Comparison of ENCODE assay signal across 9 cellular contexts in the genomic region with DNA sequence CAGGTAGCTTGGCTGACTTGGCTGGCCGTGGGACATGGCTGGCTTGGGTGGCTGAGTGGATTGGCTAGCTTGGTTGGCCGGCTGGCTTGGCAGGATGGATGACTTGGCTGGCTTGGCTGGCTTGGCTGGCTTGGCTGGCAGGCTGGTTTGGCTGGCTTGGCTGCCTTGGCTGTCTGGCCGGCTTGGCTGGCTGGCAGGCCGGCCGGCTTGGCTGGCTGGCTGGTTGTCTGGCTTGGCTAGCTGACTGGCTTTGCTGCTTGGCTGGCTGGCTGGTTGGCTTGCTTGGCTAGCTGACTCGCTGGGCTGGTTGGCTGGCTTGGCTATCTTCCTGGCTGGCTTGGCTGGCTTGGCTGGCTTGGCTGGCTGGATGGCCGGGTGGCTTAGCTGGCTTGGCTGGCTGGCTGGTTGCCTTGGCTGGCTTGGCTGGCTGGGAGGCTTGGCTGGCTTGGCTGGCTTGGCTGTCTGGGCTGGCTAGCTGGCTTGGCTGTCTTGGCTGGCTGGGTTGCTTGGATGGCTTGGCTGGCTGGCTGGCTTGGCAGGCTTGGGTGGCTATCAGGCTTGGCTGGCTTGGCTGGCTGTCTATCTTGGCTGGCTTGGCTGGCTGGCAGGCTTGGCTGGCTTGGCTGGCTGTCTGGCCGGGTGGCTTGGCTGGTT.
A peak's percentile ranks its signal among the peaks of the same experiment; 100 is the strongest.
DNase-seq lines count a peak whose midpoint lies in the region; ATAC-seq lines count a peak whose summit lies in the region.
"Had no signal": no experiment of that assay in that cellular context is flagged by ENCODE, and none has a peak within 500 bp of the region (broad histone marks: within the 10 kb centered on the region; RNA-seq: fewer than 3 reads in every experiment).

No MANE protein-coding gene starts in this region.

- no peak overlapping the region for H3K4me3 Mint-ChIP-seq in activated T-helper 1 cell treated with anti-CD3 and anti-CD28 coated beads, Interleukin-12 subunit alpha, Interleukin-12 subunit beta, Interleukin-2, Interleukin-4 antibody, amounts not matched to agents 30 ng/mL and 10 ng/mL and 1 ng/mL, durations not matched to agents 14 hours and 24 hours and 36 hours
- H3K4me3 Mint-ChIP-seq: dendritic cell treated with granulocyte-macrophage colony-stimulating factor and Interleukin-4, amounts not matched to agents 40 ng/mL and 50 ng/mL, for 4 days had no signal

- no peak for ATAC-seq in left cardiac atrium
- ATAC-seq in GM21381 (IDR thresholded peaks at IDR 0.05; ENCODE audit: unreplicated experiment): no peak
- no peak for ATAC-seq in GM18498 (IDR thresholded peaks at IDR 0.05; ENCODE audit: unreplicated experiment)

- no peak overlapping the region for H3K27ac Mint-ChIP-seq in activated T-helper 1 cell treated with anti-CD3 and anti-CD28 coated beads, Interleukin-12 subunit alpha, Interleukin-12 subunit beta, Interleukin-2, Interleukin-4 antibody, amounts not matched to agents 30 ng/mL and 10 ng/mL and 1 ng/mL, durations not matched to agents 14 hours and 24 hours and 36 hours
- H3K27ac Mint-ChIP-seq: dendritic cell treated with granulocyte-macrophage colony-stimulating factor and Interleukin-4, amounts not matched to agents 40 ng/mL and 50 ng/mL, for 4 days had no signal

- peaks cover 7% of the 10 kb centered on the region for H3K9me3 Mint-ChIP-seq in activated T-helper 1 cell treated with anti-CD3 and anti-CD28 coated beads, Interleukin-12 subunit alpha, Interleukin-12 subunit beta, Interleukin-2, Interleukin-4 antibody, amounts not matched to agents 30 ng/mL and 10 ng/mL and 1 ng/mL, durations not matched to agents 14 hours and 24 hours and 36 hours

- no peaks in the 10 kb centered on the region for H3K36me3 Mint-ChIP-seq in activated T-helper 1 cell treated with anti-CD3 and anti-CD28 coated beads, Interleukin-12 subunit alpha, Interleukin-12 subunit beta, Interleukin-2, Interleukin-4 antibody, amounts not matched to agents 30 ng/mL and 10 ng/mL and 1 ng/mL, durations not matched to agents 14 hours and 24 hours and 36 hours (ENCODE audit: low read depth)

- no peaks in the 10 kb centered on the region for H3K4me1 Mint-ChIP-seq in activated T-helper 1 cell treated with anti-CD3 and anti-CD28 coated beads, Interleukin-12 subunit alpha, Interleukin-12 subunit beta, Interleukin-2, Interleukin-4 antibody, amounts not matched to agents 30 ng/mL and 10 ng/mL and 1 ng/mL, durations not matched to agents 14 hours and 24 hours and 36 hours (ENCODE audit: low read depth)

- no peaks in the 10 kb centered on the region for H3K27me3 Mint-ChIP-seq in activated T-helper 1 cell treated with anti-CD3 and anti-CD28 coated beads, Interleukin-12 subunit alpha, Interleukin-12 subunit beta, Interleukin-2, Interleukin-4 antibody, amounts not matched to agents 30 ng/mL and 10 ng/mL and 1 ng/mL, durations not matched to agents 14 hours and 24 hours and 36 hours (ENCODE audit: insufficient read depth)
- H3K27me3 Mint-ChIP-seq: dendritic cell treated with granulocyte-macrophage colony-stimulating factor and Interleukin-4, amounts not matched to agents 40 ng/mL and 50 ng/mL, for 4 days had no signal

- intact Hi-C loops in activated T-helper 1 cell treated with anti-CD3 and anti-CD28 coated beads, Interleukin-12 subunit alpha, Interleukin-12 subunit beta, Interleukin-2, Interleukin-4 antibody, amounts not matched to agents 30 ng/mL and 10 ng/mL and 1 ng/mL, durations not matched to agents 14 hours and 24 hours and 36 hours (cut with micrococcal nuclease): no loop called here
- intact Hi-C loops in left cardiac atrium (cut with DNase I): no loop called here

- DNase-seq in HT1080 (ENCODE audit: low read depth): peak; percentile 10
- peak; percentile 1 for DNase-seq in activated T-helper 1 cell treated with anti-CD3 and anti-CD28 coated beads, Interleukin-12 subunit alpha, Interleukin-12 subunit beta, Interleukin-2, Interleukin-4 antibody, amounts not matched to agents 30 ng/mL and 10 ng/mL and 1 ng/mL, durations not matched to agents 14 hours and 24 hours and 36 hours (ENCODE audit: low spot score)
- DNase-seq in left cardiac atrium: peak; percentile 46
- peak; percentile 9 for DNase-seq in stimulated activated CD4-positive, alpha-beta T cell treated with anti-CD3 and anti-CD28 coated beads, Interleukin-4, amount 100 ng/mL, for 24 hours
- no peak for DNase-seq in foreskin melanocyte
- DNase-seq in ecto neural progenitor cell (ENCODE audit: low spot score): no peak

Comparison
In these comparisons a context has a peak if more than half of its experiments do, and no peak if none do; other contexts are left out.
1. DNase-seq: peak in HT1080 (single experiment), activated T-helper 1 cell treated with anti-CD3 and anti-CD28 coated beads, Interleukin-12 subunit alpha, Interleukin-12 subunit beta, Interleukin-2, Interleukin-4 antibody, amounts not matched to agents 30 ng/mL and 10 ng/mL and 1 ng/mL, durations not matched to agents 14 hours and 24 hours and 36 hours (single experiment), left cardiac atrium (single experiment) and stimulated activated CD4-positive, alpha-beta T cell treated with anti-CD3 and anti-CD28 coated beads, Interleukin-4, amount 100 ng/mL, for 24 hours (single experiment); none in foreskin melanocyte (single experiment) and ecto neural progenitor cell (single experiment).